In genomic region chr7:125512373-125512772, GRCh38 we compare ENCODE assay signal across 40 cellular contexts.
"Had no signal": no experiment of that assay in that cellular context is flagged by ENCODE, and none has a peak within 500 bp of the region (broad histone marks: within the 10 kb centered on the region; RNA-seq: fewer than 3 reads in every experiment).

No MANE protein-coding gene starts in this region.

- H3K27me3 ChIP-seq: adrenal gland, ascending aorta, body of pancreas, brain microvascular endothelial cell, breast epithelium, cardiac muscle cell had no signal

- H3K27ac ChIP-seq: adrenal gland, ascending aorta, body of pancreas, brain microvascular endothelial cell, breast epithelium, cardiac muscle cell had no signal

- H3K4me3 Mint-ChIP-seq: activated naive CD4-positive, alpha-beta T cell treated with anti-CD3 and anti-CD28 coated beads for 36 hours; activated naive CD4-positive, alpha-beta T cell treated with anti-CD3 and anti-CD28 coated beads, Interleukin-2, amount 10 ng/mL, durations not matched to agents 7 days and 5 days; activated naive CD4-positive, alpha-beta T cell treated with anti-CD3 and anti-CD28 coated beads, Interleukin-2, amount 50 U/mL, for 24 hours; activated naive CD8-positive, alpha-beta T cell; activated naive CD8-positive, alpha-beta T cell treated with anti-CD3 and anti-CD28 coated beads for 36 hours; activated naive CD8-positive, alpha-beta T cell treated with anti-CD3 and anti-CD28 coated beads, Interleukin-2, amount 10 ng/mL, durations not matched to agents 7 days and 5 days; activated naive CD8-positive, alpha-beta T cell treated with anti-CD3 and anti-CD28 coated beads, Interleukin-2, amount 50 U/mL, for 24 hours; activated T-cell treated with anti-CD3 and anti-CD28 coated beads, Interleukin-2, amount 50 U/mL, for 24 hours; activated T-cell treated with anti-CD3 and anti-CD28 coated beads, Interleukin-2, amount 50 U/mL, for 4 hours; activated T-cell treated with anti-CD3 and anti-CD28 coated beads, Interleukin-2, amount 50 U/mL, for 72 hours; activated T-helper 1 cell treated with anti-CD3 and anti-CD28 coated beads, Interleukin-12 subunit alpha, Interleukin-12 subunit beta, Interleukin-2, Interleukin-4 antibody, amounts not matched to agents 30 ng/mL and 10 ng/mL and 1 ng/mL, durations not matched to agents 14 hours and 24 hours and 36 hours; activated T-helper 17 cell treated with anti-CD3 and anti-CD28 coated beads, Interleukin-2, amount 50 U/mL, for 72 hours; brain; central memory CD8-positive, alpha-beta T cell had no signal

- H3K4me1 Mint-ChIP-seq: activated naive CD4-positive, alpha-beta T cell treated with anti-CD3 and anti-CD28 coated beads, Interleukin-2, amount 10 ng/mL, durations not matched to agents 7 days and 5 days; activated naive CD4-positive, alpha-beta T cell treated with anti-CD3 and anti-CD28 coated beads, Interleukin-2, amount 50 U/mL, for 24 hours; activated naive CD8-positive, alpha-beta T cell treated with anti-CD3 and anti-CD28 coated beads for 36 hours; activated naive CD8-positive, alpha-beta T cell treated with anti-CD3 and anti-CD28 coated beads, Interleukin-2, amount 10 ng/mL, durations not matched to agents 7 days and 5 days; activated naive CD8-positive, alpha-beta T cell treated with anti-CD3 and anti-CD28 coated beads, Interleukin-2, amount 50 U/mL, for 24 hours; activated T-helper 17 cell treated with anti-CD3 and anti-CD28 coated beads, Interleukin-2, amount 50 U/mL, for 72 hours; brain; central memory CD8-positive, alpha-beta T cell had no signal

- H3K9me3 Mint-ChIP-seq: activated naive CD4-positive, alpha-beta T cell treated with anti-CD3 and anti-CD28 coated beads, Interleukin-2, amount 50 U/mL, for 24 hours; activated naive CD8-positive, alpha-beta T cell treated with anti-CD3 and anti-CD28 coated beads for 36 hours; activated naive CD8-positive, alpha-beta T cell treated with anti-CD3 and anti-CD28 coated beads, Interleukin-2, amount 10 ng/mL, durations not matched to agents 7 days and 5 days; activated naive CD8-positive, alpha-beta T cell treated with anti-CD3 and anti-CD28 coated beads, Interleukin-2, amount 50 U/mL, for 24 hours; activated T-cell treated with anti-CD3 and anti-CD28 coated beads, Interleukin-2, amount 50 U/mL, for 4 hours; activated T-helper 1 cell treated with anti-CD3 and anti-CD28 coated beads, Interleukin-12 subunit alpha, Interleukin-12 subunit beta, Interleukin-2, Interleukin-4 antibody, amounts not matched to agents 30 ng/mL and 10 ng/mL and 1 ng/mL, durations not matched to agents 14 hours and 24 hours and 36 hours; activated T-helper 17 cell treated with anti-CD3 and anti-CD28 coated beads, Interleukin-2, amount 50 U/mL, for 72 hours; brain; central memory CD8-positive, alpha-beta T cell had no signal

- DNase-seq: activated effector memory CD4-positive, alpha-beta T cell treated with anti-CD3 and anti-CD28 coated beads, Interleukin-2, amount 50 U/mL, for 16 hours; activated effector memory CD4-positive, alpha-beta T cell treated with Interleukin-2 at 50 U/mL for 16 hours; activated gamma-delta T cell; activated gamma-delta T cell treated with Interleukin-2 at 50 U/mL for 16 hours; activated naive CD4-positive, alpha-beta T cell; activated naive CD4-positive, alpha-beta T cell treated with anti-CD3 and anti-CD28 coated beads for 36 hours; activated naive CD4-positive, alpha-beta T cell treated with anti-CD3 and anti-CD28 coated beads, Interleukin-2, amount 10 ng/mL, durations not matched to agents 7 days and 5 days; activated naive CD4-positive, alpha-beta T cell treated with anti-CD3 and anti-CD28 coated beads, Interleukin-2, amount 50 U/mL, for 16 hours; activated naive CD4-positive, alpha-beta T cell treated with Interleukin-2 at 50 U/mL for 16 hours; activated naive CD8-positive, alpha-beta T cell treated with anti-CD3 and anti-CD28 coated beads for 36 hours; activated naive CD8-positive, alpha-beta T cell treated with anti-CD3 and anti-CD28 coated beads, Interleukin-2, amount 10 ng/mL, durations not matched to agents 7 days and 5 days; activated naive CD8-positive, alpha-beta T cell treated with anti-CD3 and anti-CD28 coated beads, Interleukin-2, amount 50 U/mL, for 24 hours; activated T-cell treated with anti-CD3 and anti-CD28 coated beads, Interleukin-2, amount 50 U/mL, for 1 hour; activated T-cell treated with anti-CD3 and anti-CD28 coated beads, Interleukin-2, amount 50 U/mL, for 24 hours; activated T-cell treated with anti-CD3 and anti-CD28 coated beads, Interleukin-2, amount 50 U/mL, for 4 hours; activated T-cell treated with anti-CD3 and anti-CD28 coated beads, Interleukin-2, amount 50 U/mL, for 48 hours; activated T-cell treated with anti-CD3 and anti-CD28 coated beads, Interleukin-2, amount 50 U/mL, for 72 hours; adrenal gland; amniotic stem cell; amygdala; anterior cingulate cortex; aorta; body of pancreas; brain microvascular endothelial cell; caudate nucleus; central memory CD4-positive, alpha-beta T cell; cerebellar nuclear complex had no signal

- H3K27me3 Mint-ChIP-seq: activated naive CD4-positive, alpha-beta T cell treated with anti-CD3 and anti-CD28 coated beads, Interleukin-2, amount 10 ng/mL, durations not matched to agents 7 days and 5 days; activated naive CD4-positive, alpha-beta T cell treated with anti-CD3 and anti-CD28 coated beads, Interleukin-2, amount 50 U/mL, for 24 hours; activated naive CD8-positive, alpha-beta T cell; activated naive CD8-positive, alpha-beta T cell treated with anti-CD3 and anti-CD28 coated beads for 36 hours; activated naive CD8-positive, alpha-beta T cell treated with anti-CD3 and anti-CD28 coated beads, Interleukin-2, amount 10 ng/mL, durations not matched to agents 7 days and 5 days; activated naive CD8-positive, alpha-beta T cell treated with anti-CD3 and anti-CD28 coated beads, Interleukin-2, amount 50 U/mL, for 24 hours; activated T-cell treated with anti-CD3 and anti-CD28 coated beads, Interleukin-2, amount 50 U/mL, for 24 hours; activated T-helper 17 cell treated with anti-CD3 and anti-CD28 coated beads, Interleukin-2, amount 50 U/mL, for 72 hours; brain; central memory CD8-positive, alpha-beta T cell had no signal

- H3K36me3 Mint-ChIP-seq: activated naive CD4-positive, alpha-beta T cell treated with anti-CD3 and anti-CD28 coated beads, Interleukin-2, amount 10 ng/mL, durations not matched to agents 7 days and 5 days; activated naive CD4-positive, alpha-beta T cell treated with anti-CD3 and anti-CD28 coated beads, Interleukin-2, amount 50 U/mL, for 24 hours; activated naive CD4-positive, alpha-beta T cell treated with anti-CD3 and anti-CD28 coated beads, Interleukin-2, amount 50 U/mL, for 72 hours; activated naive CD8-positive, alpha-beta T cell; activated naive CD8-positive, alpha-beta T cell treated with anti-CD3 and anti-CD28 coated beads for 36 hours; activated naive CD8-positive, alpha-beta T cell treated with anti-CD3 and anti-CD28 coated beads, Interleukin-2, amount 10 ng/mL, durations not matched to agents 7 days and 5 days; brain had no signal

- ATAC-seq: activated naive CD4-positive, alpha-beta T cell treated with anti-CD3 and anti-CD28 coated beads, Interleukin-2, amount 50 U/mL, for 72 hours; activated naive CD8-positive, alpha-beta T cell treated with anti-CD3 and anti-CD28 coated beads, Interleukin-2, amount 50 U/mL, for 24 hours; activated T-cell treated with anti-CD3 and anti-CD28 coated beads, Interleukin-2, amount 50 U/mL, for 4 hours; activated T-cell treated with anti-CD3 and anti-CD28 coated beads, Interleukin-2, amount 50 U/mL, for 72 hours; activated T-helper 17 cell treated with anti-CD3 and anti-CD28 coated beads, Interleukin-2, amount 50 U/mL, for 72 hours; body of pancreas had no signal

- H3K4me3 ChIP-seq: adrenal gland, ascending aorta, body of pancreas, breast epithelium, cardiac muscle cell had no signal

- H3K4me1 ChIP-seq: adrenal gland, ascending aorta, body of pancreas, breast epithelium had no signal

- H3K9me3 ChIP-seq: adrenal gland, ascending aorta, body of pancreas, breast epithelium had no signal

- FAIRE-seq: astrocyte, bronchial epithelial cell had no signal

- H3K36me3 ChIP-seq: adrenal gland, ascending aorta, brain microvascular endothelial cell, breast epithelium, cardiac muscle cell had no signal

- H3K27ac Mint-ChIP-seq: activated naive CD4-positive, alpha-beta T cell treated with anti-CD3 and anti-CD28 coated beads for 36 hours; activated naive CD4-positive, alpha-beta T cell treated with anti-CD3 and anti-CD28 coated beads, Interleukin-2, amount 10 ng/mL, durations not matched to agents 7 days and 5 days; activated naive CD4-positive, alpha-beta T cell treated with anti-CD3 and anti-CD28 coated beads, Interleukin-2, amount 50 U/mL, for 24 hours; activated naive CD4-positive, alpha-beta T cell treated with anti-CD3 and anti-CD28 coated beads, Interleukin-2, amount 50 U/mL, for 72 hours; activated naive CD8-positive, alpha-beta T cell; activated naive CD8-positive, alpha-beta T cell treated with anti-CD3 and anti-CD28 coated beads for 36 hours; activated naive CD8-positive, alpha-beta T cell treated with anti-CD3 and anti-CD28 coated beads, Interleukin-2, amount 10 ng/mL, durations not matched to agents 7 days and 5 days; activated naive CD8-positive, alpha-beta T cell treated with anti-CD3 and anti-CD28 coated beads, Interleukin-2, amount 50 U/mL, for 24 hours; activated T-cell treated with anti-CD3 and anti-CD28 coated beads, Interleukin-2, amount 50 U/mL, for 24 hours; activated T-cell treated with anti-CD3 and anti-CD28 coated beads, Interleukin-2, amount 50 U/mL, for 72 hours; activated T-helper 1 cell treated with anti-CD3 and anti-CD28 coated beads, Interleukin-12 subunit alpha, Interleukin-12 subunit beta, Interleukin-2, Interleukin-4 antibody, amounts not matched to agents 30 ng/mL and 10 ng/mL and 1 ng/mL, durations not matched to agents 14 hours and 24 hours and 36 hours; activated T-helper 17 cell treated with anti-CD3 and anti-CD28 coated beads, Interleukin-2, amount 50 U/mL, for 72 hours; activated T-helper 2 cell treated with anti-CD3 and anti-CD28 coated beads, Interferon-gamma antibody, Interleukin-2, Interleukin-4, amounts not matched to agents 10 μg/mL and 5 μg/mL and 100 μg/mL, durations not matched to agents 14 hours and 24 hours and 36 hours; brain had no signal
